In the genomic region with DNA sequence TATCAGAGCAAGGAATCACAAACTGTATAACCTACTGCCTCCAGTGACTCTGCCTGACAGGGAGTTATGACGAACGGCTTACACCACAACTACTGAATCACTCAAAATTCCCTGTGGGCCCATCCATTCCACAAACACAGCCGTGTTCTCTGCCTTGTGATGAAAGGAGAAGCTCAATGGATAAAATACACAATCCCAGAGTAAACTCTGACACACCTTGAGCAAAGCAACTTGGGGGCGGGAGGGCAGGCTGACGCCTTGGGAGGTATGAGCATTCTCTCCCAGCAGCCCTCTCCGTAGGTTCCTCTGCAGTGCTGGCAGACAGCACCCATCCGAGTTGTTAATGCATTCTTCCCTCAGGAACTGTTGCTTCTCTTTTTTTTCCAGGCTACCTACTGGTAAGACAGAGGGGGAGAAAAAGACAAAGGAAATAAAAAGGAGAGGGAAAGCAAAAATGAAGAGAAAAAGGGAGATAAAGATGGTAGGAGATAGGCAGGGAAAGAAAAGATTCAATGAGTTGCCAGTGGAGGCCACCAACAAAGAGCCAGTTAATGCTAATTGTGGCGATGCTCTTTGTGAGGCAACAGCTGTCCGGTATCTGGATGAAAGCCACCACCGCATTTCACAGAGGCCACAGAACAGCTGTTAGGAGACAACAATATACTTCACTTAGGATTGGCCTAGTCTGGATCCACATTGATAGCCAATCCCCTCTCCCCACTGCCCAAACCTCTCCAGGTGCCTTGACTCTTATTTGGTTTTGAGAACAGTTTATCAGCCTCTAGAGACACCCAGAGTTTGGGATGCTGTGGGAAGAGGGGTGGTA, we compare ENCODE assay signal across 13 cellular contexts. TPM values are rescaled to one million over a fixed set of nuclear protein-coding genes. Genes with fewer than 3 reads are reported as not detected.
DNase-seq lines count a peak whose midpoint lies in the region; ATAC-seq and TF ChIP-seq lines count a peak whose summit lies in the region.
"Had no signal": no experiment of that assay in that cellular context is flagged by ENCODE, and none has a peak within 500 bp of the region (broad histone marks: within the 10 kb centered on the region; RNA-seq: fewer than 3 reads in every experiment).

No MANE protein-coding gene starts in this region.

- H3K27ac ChIP-seq in brain microvascular endothelial cell (no peak overlapping the region), transverse colon (no peak overlapping the region)
- H3K27ac ChIP-seq: uterus had no signal

- H3K27me3 ChIP-seq in brain microvascular endothelial cell (replicated peaks) (no peaks in the 10 kb centered on the region), transverse colon (no peaks in the 10 kb centered on the region)
- H3K27me3 ChIP-seq: uterus had no signal

- TF ChIP-seq CTCF in brain microvascular endothelial cell (IDR thresholded peaks at IDR 0.05; ENCODE audit: low read depth, low read length, missing control alignments) (no peak), transverse colon (IDR thresholded peaks at IDR 0.05) (no peak), GM10248 (IDR thresholded peaks at IDR 0.05; ENCODE audit: control extremely low read depth, extremely low read depth, low read depth, missing control alignments) (no peak)

- H3K36me3 ChIP-seq in brain microvascular endothelial cell (replicated peaks) (no peaks in the 10 kb centered on the region), transverse colon (no peaks in the 10 kb centered on the region)
- H3K36me3 ChIP-seq: uterus had no signal

- POLR2A ChIA-PET in GM10248 (lab: Yijun Ruan, JAX): no interaction called here

- intact Hi-C loops in transverse colon (cut with DNase I; ENCODE audit: low total_unique reads): no loop called here

- TF ChIP-seq POLR2A in transverse colon (IDR thresholded peaks at IDR 0.05): no peak

- 41 to 44% methylated on average over 7 to 10 of the region's 10 CpGs for WGBS in transverse colon (ENCODE audit: low coverage in 1 of 2), 2 donors

- H3K4me3 ChIP-seq in brain microvascular endothelial cell (ENCODE audit: low read depth, low read length) (no peak overlapping the region), transverse colon (no peak overlapping the region)
- H3K4me3 ChIP-seq: uterus had no signal

- CTCF ChIA-PET in GM10248 (lab: Yijun Ruan, JAX): interaction anchor here (1.0 to 2.4 kb wide), 2 partner anchors 14 to 49 kb away, joined by 3 to 7 read pairs; no protein-coding TSS in a partner anchor

- DNase-seq in NCI-H2171 treated with DMSO at 0.1 percent for 48 hours (lab: John Stamatoyannopoulos, UW): peak; percentile 63
- no peak for DNase-seq in NCI-H2171 (lab: John Stamatoyannopoulos, UW)
- peak; percentile 2 for DNase-seq in brain microvascular endothelial cell
- DNase-seq in iris pigment epithelial cell (ENCODE audit: low read depth): peak; percentile 21
- peak; percentile 11 for DNase-seq in transverse colon
- DNase-seq in activated CD8-positive, alpha-beta memory T cell treated with anti-CD3 and anti-CD28 coated beads, Interleukin-2, amount 50 U/mL, for 48 hours: no peak
- no peak for DNase-seq in GM10248 (ENCODE audit: extremely low spot score)
- DNase-seq: NCI-H2227 treated with DMSO at 0.1 percent for 48 hours, posterior cingulate gyrus, T-helper 1 cell, uterus had no signal

- TF ChIP-seq EP300 in transverse colon (IDR thresholded peaks at IDR 0.05; ENCODE audit: low read depth): no peak

- in situ Hi-C loops in brain microvascular endothelial cell (cut with HindIII; ENCODE audit: low pct_ligation_motif_present, low sequenced_read_pairs): no loop called here
- in situ Hi-C loops in transverse colon (cut with MboI; ENCODE audit: low pct_ligation_motif_present in 1 of 4, low pct_unique_long_range_greater_than_20kb in 1 of 4, low sequenced_read_pairs in 3 of 4): no loop called here

- H3K9me3 ChIP-seq in transverse colon: no peaks in the 10 kb centered on the region
- H3K9me3 ChIP-seq: uterus had no signal

- H3K4me1 ChIP-seq in transverse colon: peaks cover 0 to 5% (median 0%) of the 10 kb centered on the region in 4 donors
- H3K4me1 ChIP-seq: uterus had no signal

- no peak for ATAC-seq in GM18858 (IDR thresholded peaks at IDR 0.05; ENCODE audit: unreplicated experiment)
- ATAC-seq: HepG2 had no signal

RNA-seq across cellular contexts. Expression of gene DIO2, which starts 4.7 kb away (rescaled TPM):
- 1 to 10 TPM in 1 of 4 donors, under 1 TPM in 2, not detected in 1; 0.68 to 4.0 (median 0.95) TPM for total RNA-seq in transverse colon
- total RNA-seq: HepG2 had no signal

Comparison
In these comparisons a context has a peak if more than half of its experiments do, and no peak if none do; other contexts are left out.
1. DNase-seq: peak in NCI-H2171 treated with DMSO at 0.1 percent for 48 hours (single experiment), brain microvascular endothelial cell (single experiment), iris pigment epithelial cell (single experiment) and transverse colon (single experiment); none in NCI-H2171 (single experiment), activated CD8-positive, alpha-beta memory T cell treated with anti-CD3 and anti-CD28 coated beads, Interleukin-2, amount 50 U/mL, for 48 hours (single experiment) and GM10248 (single experiment).